In genomic region chr5:115584501-115584900, GRCh38 we compare ENCODE assay signal across 19 cellular contexts. TPM values are rescaled to one million over a fixed set of nuclear protein-coding genes. Genes with fewer than 3 reads are reported as not detected.
DNase-seq lines count a peak whose midpoint lies in the region; ATAC-seq and TF ChIP-seq lines count a peak whose summit lies in the region.
"Had no signal": no experiment of that assay in that cellular context is flagged by ENCODE, and none has a peak within 500 bp of the region (broad histone marks: within the 10 kb centered on the region; RNA-seq: fewer than 3 reads in every experiment).

No MANE protein-coding gene starts in this region.

- H3K27me3 ChIP-seq in brain microvascular endothelial cell (replicated peaks) (no peaks in the 10 kb centered on the region), Karpas-422 (ENCODE audit: low read length) (no peaks in the 10 kb centered on the region), gastroesophageal sphincter (no peaks in the 10 kb centered on the region)
- H3K27me3 ChIP-seq: BLaER1 had no signal

- peaks cover 3% of the 10 kb centered on the region for H3K36me3 Mint-ChIP-seq in memory B cell
- H3K36me3 Mint-ChIP-seq in WTC11: no peaks in the 10 kb centered on the region

- no peaks in the 10 kb centered on the region for H3K9me2 ChIP-seq in Karpas-422 (replicated peaks; ENCODE audit: insufficient read depth, low read length)

- ATAC-seq in memory B cell (ENCODE audit: low read depth) (no peak), WTC11 (no peak), gastroesophageal sphincter (no peak)
- ATAC-seq: GM23338 had no signal

- no peak overlapping the region for H3K4me2 ChIP-seq in Karpas-422 (ENCODE audit: low read depth, low read length, poor library complexity, severe bottlenecking)
- H3K4me2 ChIP-seq: BLaER1, GM23338 had no signal

- H3K27me3 Mint-ChIP-seq in memory B cell: no peaks in the 10 kb centered on the region
- no peaks in the 10 kb centered on the region for H3K27me3 Mint-ChIP-seq in WTC11 (ENCODE audit: low read depth)
- H3K27me3 Mint-ChIP-seq: CD4-positive, alpha-beta memory T cell had no signal

- H3K27ac ChIP-seq in brain microvascular endothelial cell (peak overlapping the region; percentile 82), Karpas-422 (ENCODE audit: low read length) (no peak overlapping the region), gastroesophageal sphincter (no peak overlapping the region)
- H3K27ac ChIP-seq: BLaER1, HL-60 had no signal

- H3K27ac Mint-ChIP-seq in memory B cell (peak overlapping the region; percentile 28), WTC11 (no peak overlapping the region)
- H3K27ac Mint-ChIP-seq: CD14-positive monocyte; CD4-positive, alpha-beta memory T cell; GM23338 had no signal

- DNase-seq in EL: peak; percentile 57
- DNase-seq in M059J (ENCODE audit: low read depth): peak; percentile 57
- no peak for DNase-seq in brain microvascular endothelial cell
- no peak for DNase-seq in memory B cell (ENCODE audit: low spot score in 2 of 2)
- DNase-seq in WTC11 (ENCODE audit: low spot score): no peak
- DNase-seq in Karpas-422: no peak
- DNase-seq in RKO (ENCODE audit: low spot score): no peak
- DNase-seq: 8988T; CD4-positive, alpha-beta memory T cell; DMS 273 treated with DMSO at 0.1 percent for 48 hours; DMS53; DND-41; GF-D8; HCEC 1CT had no signal

- H3K9me3 Mint-ChIP-seq in memory B cell: no peaks in the 10 kb centered on the region
- no peaks in the 10 kb centered on the region for H3K9me3 Mint-ChIP-seq in WTC11
- H3K9me3 Mint-ChIP-seq: CD4-positive, alpha-beta memory T cell; GM23338 had no signal

- TF ChIP-seq POLR2A in gastroesophageal sphincter (IDR thresholded peaks at IDR 0.05): no peak

- peaks cover 12% of the 10 kb centered on the region for H3K4me1 ChIP-seq in Karpas-422 (ENCODE audit: low read length)
- peaks cover 0 to 18% (median 2%) of the 10 kb centered on the region in 3 donors for H3K4me1 ChIP-seq in gastroesophageal sphincter

- CTCF ChIA-PET in WTC11 (lab: Charles Lee): interaction anchor here (1.2 kb wide), 1 partner anchor 10 kb away, joined by 3 read pairs; no protein-coding TSS in a partner anchor

- H3K9me3 ChIP-seq in Karpas-422 (ENCODE audit: low read length) (no peaks in the 10 kb centered on the region), gastroesophageal sphincter (no peaks in the 10 kb centered on the region)
- H3K9me3 ChIP-seq: BLaER1 had no signal

- no peak overlapping the region for H3K4me3 Mint-ChIP-seq in memory B cell
- no peak overlapping the region for H3K4me3 Mint-ChIP-seq in WTC11
- H3K4me3 Mint-ChIP-seq: CD14-positive monocyte; CD4-positive, alpha-beta memory T cell; GM23338 had no signal

- no peak overlapping the region for H3K9ac ChIP-seq in Karpas-422 (ENCODE audit: low read length)
- H3K9ac ChIP-seq: BLaER1 had no signal

- H3K79me2 ChIP-seq in Karpas-422 (ENCODE audit: low read length): no peaks in the 10 kb centered on the region

- TF ChIP-seq EP300 in gastroesophageal sphincter (IDR thresholded peaks at IDR 0.05): no peak

- H3K4me1 Mint-ChIP-seq in memory B cell: peaks cover 17% of the 10 kb centered on the region
- 0 out of 2 replicates have a peak, but pooled peaks cover 3% of the 10 kb centered on the region for H3K4me1 Mint-ChIP-seq in WTC11
- H3K4me1 Mint-ChIP-seq: CD4-positive, alpha-beta memory T cell had no signal

- in situ Hi-C loops in brain microvascular endothelial cell (cut with HindIII; ENCODE audit: low pct_ligation_motif_present, low sequenced_read_pairs): no loop called here

- TF ChIP-seq CTCF in brain microvascular endothelial cell (IDR thresholded peaks at IDR 0.05; ENCODE audit: low read depth, low read length, missing control alignments) (no peak), WTC11 (IDR thresholded peaks at IDR 0.05) (no peak), gastroesophageal sphincter (IDR thresholded peaks at IDR 0.05) (no peak)

- H3K4me3 ChIP-seq in brain microvascular endothelial cell (ENCODE audit: low read depth, low read length) (no peak overlapping the region), Karpas-422 (ENCODE audit: low read length) (no peak overlapping the region), gastroesophageal sphincter (no peak overlapping the region)
- H3K4me3 ChIP-seq: BLaER1, GM23338 had no signal

- POLR2A ChIA-PET in WTC11 (lab: Charles Lee): no interaction called here

- 61 to 69% methylated on average over 1 of the region's 1 CpG for WGBS in gastroesophageal sphincter (ENCODE audit: low coverage in 1 of 2), 2 donors

- peaks cover 3% of the 10 kb centered on the region for H3K36me3 ChIP-seq in brain microvascular endothelial cell (replicated peaks)
- no peaks in the 10 kb centered on the region; the same call in 1 of the 2 replicates for H3K36me3 ChIP-seq in Karpas-422 (ENCODE audit: insufficient read depth, low read length)
- peaks cover 2 to 6% of the 10 kb centered on the region in 2 donors for H3K36me3 ChIP-seq in gastroesophageal sphincter
- H3K36me3 ChIP-seq: BLaER1 had no signal

- no peak overlapping the region for H2AFZ ChIP-seq in Karpas-422 (ENCODE audit: low read length)
- H2AFZ ChIP-seq: GM23338 had no signal

- H4K20me1 ChIP-seq in Karpas-422 (ENCODE audit: insufficient read depth, low read depth, low read length): no peaks in the 10 kb centered on the region; the same call in 1 of the 2 replicates
- H4K20me1 ChIP-seq: BLaER1 had no signal

TF ChIP-seq in WTC11, 78 proteins besides CTCF, POLR2A, EP300 and RAD21 (continues in another document):
- TF ChIP-seq ARID4B (CRISPR knock-in tag; IDR thresholded peaks at IDR 0.05; ENCODE audit: borderline replicate concordance) (no peak), GRHL2 (CRISPR knock-in tag; IDR thresholded peaks at IDR 0.05; ENCODE audit: insufficient replicate concordance, severe bottlenecking) (no peak), MLX (CRISPR knock-in tag; IDR thresholded peaks at IDR 0.05) (no peak), ZNF671 (CRISPR knock-in tag; IDR thresholded peaks at IDR 0.05) (no peak), ERG (CRISPR knock-in tag; IDR thresholded peaks at IDR 0.05) (no peak)

RNA-seq across cellular contexts. Expression of gene TICAM2, which starts 17.8 kb away (rescaled TPM):
- 14.0 and 16.0 TPM in 2 replicates for total RNA-seq in M059J (2014; rRNA removed; shearing (Covaris generic))
- total RNA-seq in WTC11 (2021) (0.66 to 1.0 TPM in 2 of 3 replicates, not detected in the other), gastroesophageal sphincter (1 to 10 TPM; 1.2 to 4.7 (median 3.1) TPM)
- total RNA-seq in Karpas-422 (2014; rRNA removed; shearing (Covaris generic); ENCODE audit: low replicate concordance): 0.07 TPM in 1 of 2 replicates, not detected in the other
- total RNA-seq: GM23338 had no signal

RNA-seq across cellular contexts. Expression of gene FEM1C, which starts 39.9 kb away (rescaled TPM):
- total RNA-seq in M059J (2014; rRNA removed; shearing (Covaris generic)): 19.9 and 22.5 TPM in 2 replicates
- 12.1 to 13.6 TPM (median 12.4 TPM) in 3 replicates for total RNA-seq in WTC11 (2021)
- 7.6 and 16.8 TPM in 2 replicates for total RNA-seq in Karpas-422 (2014; rRNA removed; shearing (Covaris generic); ENCODE audit: low replicate concordance)
- total RNA-seq in gastroesophageal sphincter: 10 to 100 TPM; 32.0 to 73.9 (median 44.7) TPM

RNA-seq across cellular contexts. Expression of gene TMED7, which starts 41.3 kb away (rescaled TPM):
- total RNA-seq in M059J (2014; rRNA removed; shearing (Covaris generic)): 112 and 148 TPM in 2 replicates
- total RNA-seq in WTC11 (2021) (81.3 to 86.5 TPM (median 84.9 TPM) in 3 replicates), gastroesophageal sphincter (100 to 1,000 TPM; 100 to 148 (median 120) TPM)
- 60.8 and 61.1 TPM in 2 replicates for total RNA-seq in Karpas-422 (2014; rRNA removed; shearing (Covaris generic); ENCODE audit: low replicate concordance)

Comparison
In these comparisons a context has a peak if more than half of its experiments do, and no peak if none do; other contexts are left out.
1. DNase-seq: peak in EL (single experiment) and M059J (single experiment); none in brain microvascular endothelial cell (single experiment), memory B cell (0 of 2), WTC11 (single experiment), Karpas-422 (single experiment) and RKO (single experiment).